In the genomic region with DNA sequence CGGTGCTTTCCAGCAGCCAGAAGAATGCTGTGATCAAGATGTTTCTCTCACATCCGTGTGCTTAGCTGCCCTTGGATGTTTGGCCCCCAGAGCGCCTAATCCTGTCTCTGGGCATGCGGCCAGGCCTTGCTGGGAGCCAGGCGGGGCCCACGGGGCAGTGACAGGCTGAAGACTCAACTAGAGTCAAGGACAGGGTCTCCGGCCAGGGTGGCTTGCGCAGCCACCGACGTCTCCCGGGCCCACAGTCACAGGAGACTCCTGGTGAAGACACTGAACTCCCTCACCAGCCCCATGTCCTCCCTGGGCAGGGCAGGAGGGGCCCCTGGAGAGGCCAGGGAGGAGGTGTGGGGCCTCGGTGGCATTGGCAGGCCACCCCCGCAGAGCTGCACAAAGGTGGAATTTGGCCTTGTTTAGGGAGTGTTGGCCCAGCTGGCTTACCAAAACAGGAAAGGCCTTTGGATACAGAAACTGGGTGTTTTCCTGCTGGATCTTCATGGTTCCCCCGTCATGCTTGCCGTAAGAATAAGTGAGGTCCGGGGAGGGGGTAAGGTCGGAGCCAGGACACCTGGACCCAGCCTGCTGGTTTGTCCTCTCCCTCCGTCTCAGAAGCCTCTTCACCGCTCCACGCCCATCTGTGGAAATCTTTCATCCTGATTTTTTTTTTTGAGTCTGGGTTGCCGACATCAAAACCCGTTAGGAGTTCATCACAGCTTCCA, we compare ENCODE assay signal across 1 cellular context.
TF ChIP-seq lines count a peak whose summit lies in the region.

No MANE protein-coding gene starts in this region.

TF ChIP-seq in IMR-90, 13 proteins besides CTCF, POLR2A, EP300 and RAD21 (continued from another document):
- TF ChIP-seq, protein P1, sequence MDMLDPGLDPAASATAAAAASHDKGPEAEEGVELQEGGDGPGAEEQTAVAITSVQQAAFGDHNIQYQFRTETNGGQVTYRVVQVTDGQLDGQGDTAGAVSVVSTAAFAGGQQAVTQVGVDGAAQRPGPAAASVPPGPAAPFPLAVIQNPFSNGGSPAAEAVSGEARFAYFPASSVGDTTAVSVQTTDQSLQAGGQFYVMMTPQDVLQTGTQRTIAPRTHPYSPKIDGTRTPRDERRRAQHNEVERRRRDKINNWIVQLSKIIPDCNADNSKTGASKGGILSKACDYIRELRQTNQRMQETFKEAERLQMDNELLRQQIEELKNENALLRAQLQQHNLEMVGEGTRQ (IDR thresholded peaks at IDR 0.05; ENCODE audit: low read depth, low read length), result no peak
- no peak for TF ChIP-seq CHD1 (IDR thresholded peaks at IDR 0.05; ENCODE audit: low read depth, low read length)
- TF ChIP-seq RFX5 (IDR thresholded peaks at IDR 0.05; ENCODE audit: low read depth, low read length), result no peak
